ENCODE assay signal across 9 cellular contexts in the genomic region with DNA sequence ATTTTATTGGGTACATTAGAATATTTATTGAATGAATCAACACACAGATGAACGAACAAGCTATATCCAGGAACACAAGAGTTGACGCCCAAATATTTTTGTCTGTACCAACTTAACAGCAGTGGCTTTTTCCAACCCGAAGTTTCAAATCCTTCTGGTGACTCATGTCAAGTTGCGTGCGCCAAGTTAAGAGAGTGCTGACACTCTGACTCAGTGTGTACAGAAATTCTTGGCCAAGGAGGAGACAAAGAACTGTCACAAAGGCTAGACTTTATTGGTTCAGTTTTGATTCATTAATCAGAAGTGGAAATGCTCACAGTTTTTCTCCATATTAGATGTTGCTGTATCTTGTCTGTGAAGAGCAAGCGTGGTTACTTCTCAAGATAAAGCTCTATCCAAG. TPM values are rescaled to one million over a fixed set of nuclear protein-coding genes. Genes with fewer than 3 reads are reported as not detected.
DNase-seq lines count a peak whose midpoint lies in the region; ATAC-seq and TF ChIP-seq lines count a peak whose summit lies in the region.
"Had no signal": no experiment of that assay in that cellular context is flagged by ENCODE, and none has a peak within 500 bp of the region (broad histone marks: within the 10 kb centered on the region; RNA-seq: fewer than 3 reads in every experiment).

No MANE protein-coding gene starts in this region.

- intact Hi-C loops in naive thymus-derived CD4-positive, alpha-beta T cell (cut with micrococcal nuclease) = no loop called here

- H3K27me3 Mint-ChIP-seq in naive thymus-derived CD4-positive, alpha-beta T cell = peaks cover 7 to 21% (median 11%) of the 10 kb centered on the region in 5 donors

- H3K36me3 Mint-ChIP-seq in naive thymus-derived CD4-positive, alpha-beta T cell = no peaks in the 10 kb centered on the region

- peak overlapping the region; percentile 39 for H3K9ac ChIP-seq in GM23248
- H3K9ac ChIP-seq in SK-N-SH = no peak overlapping the region; the same call in 1 of the 2 replicates

- no peak overlapping the region for H3K4me3 Mint-ChIP-seq in naive thymus-derived CD4-positive, alpha-beta T cell
- H3K4me3 Mint-ChIP-seq: activated B cell treated with CpG ODN at 0.5 μM for 24 hours had no signal

- POLR2A ChIA-PET in SK-N-SH (lab: Yijun Ruan, JAX) = no interaction called here
- POLR2A ChIA-PET in naive thymus-derived CD4-positive, alpha-beta T cell (lab: Charles Lee) = no interaction called here

- H3K27ac ChIP-seq in GM23248 (peak overlapping the region; percentile 68), SK-N-SH (ENCODE audit: low read depth in 2 of 2, low read length in 1 of 2) (peak overlapping the region; percentile 71 to 73; a peak in 3 of 4 replicates)
- H3K27ac ChIP-seq in naive thymus-derived CD4-positive, alpha-beta T cell (ENCODE audit: low read depth, low read length) = no peak overlapping the region

- H3K4me2 ChIP-seq in GM23248 (ENCODE audit: unreplicated experiment) = peak overlapping the region; percentile 82
- peak overlapping the region; percentile 32; the same call in 1 of the 2 replicates for H3K4me2 ChIP-seq in SK-N-SH

- TF ChIP-seq CTCF in SK-N-SH (IDR thresholded peaks at IDR 0.05) (no peak), foreskin fibroblast (IDR thresholded peaks at IDR 0.05; ENCODE audit: low read depth, low read length) (no peak), GM20000 (IDR thresholded peaks at IDR 0.05; ENCODE audit: extremely low read depth, missing control alignments) (no peak)

- H3F3A ChIP-seq in GM23248 (ENCODE audit: insufficient read depth) (peaks cover 32% of the 10 kb centered on the region), SK-N-SH (replicated peaks; ENCODE audit: insufficient read depth) (peaks cover 12% of the 10 kb centered on the region)

- H3K27ac Mint-ChIP-seq in naive thymus-derived CD4-positive, alpha-beta T cell = no peak overlapping the region
- H3K27ac Mint-ChIP-seq: activated B cell treated with CpG ODN at 0.5 μM for 24 hours had no signal

- no peaks in the 10 kb centered on the region for H3K4me1 Mint-ChIP-seq in naive thymus-derived CD4-positive, alpha-beta T cell
- H3K4me1 Mint-ChIP-seq: activated B cell treated with CpG ODN at 0.5 μM for 24 hours had no signal

- H2AFZ ChIP-seq in GM23248 = no peak overlapping the region
- no peak overlapping the region for H2AFZ ChIP-seq in SK-N-SH (ENCODE audit: low read depth)

- CTCF ChIA-PET in SK-N-SH (lab: Yijun Ruan, JAX) = no interaction called here
- CTCF ChIA-PET in naive thymus-derived CD4-positive, alpha-beta T cell (lab: Charles Lee) = no interaction called here

- peaks cover 53% of the 10 kb centered on the region for H3K4me1 ChIP-seq in GM23248 (ENCODE audit: insufficient read depth)
- H3K4me1 ChIP-seq in SK-N-SH (ENCODE audit: control insufficient read depth in 1 of 2, insufficient read depth in 2 of 2, low read depth in 1 of 2, low read length in 1 of 2) = peaks cover 14 to 33% of the 10 kb centered on the region in 2 experiments
- no peaks in the 10 kb centered on the region for H3K4me1 ChIP-seq in naive thymus-derived CD4-positive, alpha-beta T cell (ENCODE audit: control insufficient read depth in 2 of 2, insufficient read depth in 2 of 2, low read length in 2 of 2)

- peak; percentile 18 to 86; a peak in 3 of 4 replicates for TF ChIP-seq EP300 in SK-N-SH (IDR thresholded peaks at IDR 0.05; ENCODE audit: borderline replicate concordance in 1 of 2, low read depth in 1 of 2, low read length in 1 of 2)

- no peaks in the 10 kb centered on the region for H3K9me3 Mint-ChIP-seq in naive thymus-derived CD4-positive, alpha-beta T cell
- H3K9me3 Mint-ChIP-seq: activated B cell treated with CpG ODN at 0.5 μM for 24 hours had no signal

- H3K79me2 ChIP-seq in GM23248 (ENCODE audit: insufficient read depth) (no peaks in the 10 kb centered on the region), SK-N-SH (ENCODE audit: insufficient read depth) (no peaks in the 10 kb centered on the region)

- H3K27me3 ChIP-seq in GM23248 (replicated peaks; ENCODE audit: insufficient read depth) (no peaks in the 10 kb centered on the region), SK-N-SH (ENCODE audit: insufficient read depth) (no peaks in the 10 kb centered on the region)
- no peaks in the 10 kb centered on the region for H3K27me3 ChIP-seq in naive thymus-derived CD4-positive, alpha-beta T cell (ENCODE audit: control insufficient read depth in 2 of 2, insufficient read depth in 2 of 2, low read length in 2 of 2)

- WGBS in GM23248 (ENCODE audit: low coverage in 1 of 2, low lambda C conversion rate in 2 of 2, missing lambda C conversion rate in 2 of 2), 2 experiments = 0 to 1% methylated on average over 6 of the region's 6 CpGs
- 9% methylated on average over 6 of the region's 6 CpGs for WGBS in SK-N-SH (ENCODE audit: low lambda C conversion rate)

- no peak for ATAC-seq in naive thymus-derived CD4-positive, alpha-beta T cell
- no peak for ATAC-seq in HG03521 (IDR thresholded peaks at IDR 0.05; ENCODE audit: unreplicated experiment)

- H3K36me3 ChIP-seq in GM23248 (ENCODE audit: low read depth) = no peaks in the 10 kb centered on the region
- H3K36me3 ChIP-seq in SK-N-SH (replicated peaks in 1 of 2; ENCODE audit: control insufficient read depth in 1 of 2, insufficient read depth in 2 of 2, low read length in 1 of 2) = no peaks in the 10 kb centered on the region
- no peaks in the 10 kb centered on the region for H3K36me3 ChIP-seq in naive thymus-derived CD4-positive, alpha-beta T cell (ENCODE audit: control insufficient read depth in 2 of 3, insufficient read depth in 3 of 3, low read length in 3 of 3)

- in situ Hi-C loops in GM23248 (cut with MboI) = no loop called here

- H3K4me3 ChIP-seq in GM23248 (peak overlapping the region; percentile 41; the same call in 1 of the 2 replicates), SK-N-SH (ENCODE audit: low read depth in 2 of 2, low read length in 1 of 2) (no peak overlapping the region), foreskin fibroblast (ENCODE audit: low read depth in 1 of 2, low read length in 2 of 2) (no peak overlapping the region), skeletal muscle cell (ENCODE audit: low read depth, low read length) (no peak overlapping the region)
- no peak overlapping the region for H3K4me3 ChIP-seq in naive thymus-derived CD4-positive, alpha-beta T cell (ENCODE audit: low read length)

- no peak for TF ChIP-seq RAD21 in SK-N-SH (IDR thresholded peaks at IDR 0.05; ENCODE audit: low read length)

- no peaks in the 10 kb centered on the region for H3K9me3 ChIP-seq in GM23248 (ENCODE audit: low read depth)
- H3K9me3 ChIP-seq in SK-N-SH = no peaks in the 10 kb centered on the region
- no peaks in the 10 kb centered on the region for H3K9me3 ChIP-seq in naive thymus-derived CD4-positive, alpha-beta T cell (ENCODE audit: control insufficient read depth in 2 of 3, low read length in 3 of 3)

- H3K9me2 ChIP-seq in GM23248 (ENCODE audit: insufficient read depth) (no peaks in the 10 kb centered on the region), SK-N-SH (no peaks in the 10 kb centered on the region)

- DNase-seq in GM23248 (peak; percentile 95), SK-N-SH (no peak), foreskin fibroblast (peak; percentile 91 to 93), skeletal muscle cell (ENCODE audit: low read depth) (peak; percentile 81), GM20000 (ENCODE audit: low spot score) (no peak), NCI-H146 (lab: John Stamatoyannopoulos, UW) (no peak)
- no peak for DNase-seq in naive thymus-derived CD4-positive, alpha-beta T cell
- DNase-seq: activated B cell treated with CpG ODN at 0.5 μM for 24 hours had no signal

- H4K20me1 ChIP-seq in GM23248 (ENCODE audit: insufficient read depth) = no peaks in the 10 kb centered on the region
- no peaks in the 10 kb centered on the region for H4K20me1 ChIP-seq in SK-N-SH (ENCODE audit: insufficient read depth)

TF ChIP-seq in SK-N-SH, 30 proteins besides CTCF, POLR2A, EP300 and RAD21 (continues in another document):
- TF ChIP-seq ZBTB33 (IDR thresholded peaks at IDR 0.05; ENCODE audit: borderline replicate concordance, low read depth) = peak; percentile 46; the same call in 1 of the 2 replicates
- TF ChIP-seq FOSL2 (IDR thresholded peaks at IDR 0.05; ENCODE audit: borderline replicate concordance, low read depth) = peak; percentile 94
- TF ChIP-seq, protein P1, sequence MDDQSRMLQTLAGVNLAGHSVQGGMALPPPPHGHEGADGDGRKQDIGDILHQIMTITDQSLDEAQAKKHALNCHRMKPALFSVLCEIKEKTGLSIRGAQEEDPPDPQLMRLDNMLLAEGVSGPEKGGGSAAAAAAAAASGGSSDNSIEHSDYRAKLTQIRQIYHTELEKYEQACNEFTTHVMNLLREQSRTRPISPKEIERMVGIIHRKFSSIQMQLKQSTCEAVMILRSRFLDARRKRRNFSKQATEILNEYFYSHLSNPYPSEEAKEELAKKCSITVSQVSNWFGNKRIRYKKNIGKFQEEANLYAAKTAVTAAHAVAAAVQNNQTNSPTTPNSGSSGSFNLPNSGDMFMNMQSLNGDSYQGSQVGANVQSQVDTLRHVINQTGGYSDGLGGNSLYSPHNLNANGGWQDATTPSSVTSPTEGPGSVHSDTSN (IDR thresholded peaks at IDR 0.05) = peak; percentile 96
- peak; percentile 55; the same call in 1 of the 2 replicates for TF ChIP-seq MAX (IDR thresholded peaks at IDR 0.05; ENCODE audit: low read depth)

RNA-seq across cellular contexts. Expression of gene TSC22D2, which starts 59.6 kb away (rescaled TPM):
- total RNA-seq in GM23248 (2014; rRNA removed; shearing (Covaris generic)) = 9.1 and 11.5 TPM in 2 replicates
- polyA plus RNA-seq in GM23248 (2016; fragmentation: Nextera tagmentation; extraction: Ambion mirVana) = 27.3 and 27.5 TPM in 2 replicates
- 4.4 and 4.8 TPM in 2 replicates for polyA plus RNA-seq in SK-N-SH (2012; rRNA removed)
- 7.3 and 7.9 TPM in 2 replicates for polyA plus RNA-seq in SK-N-SH (2012; cell fraction: cytosol; rRNA removed)
- 4.3 and 13.1 TPM in 2 replicates for polyA plus RNA-seq in SK-N-SH (2012; cell fraction: nucleus; rRNA removed)
- total RNA-seq in naive thymus-derived CD4-positive, alpha-beta T cell = 10 to 100 TPM; 17.9 to 42.1 (median 27.3) TPM
- polyA plus RNA-seq in naive thymus-derived CD4-positive, alpha-beta T cell = 10 to 100 TPM in 1 of 2 donors, 1 to 10 TPM in 1; 6.6 to 12.7 TPM

Comparison
In these comparisons a context has a peak if more than half of its experiments do, and no peak if none do; other contexts are left out.
1. DNase-seq: peak in GM23248 (single experiment), foreskin fibroblast (2 of 2) and skeletal muscle cell (single experiment); none in SK-N-SH (single experiment), naive thymus-derived CD4-positive, alpha-beta T cell (0 of 9), GM20000 (single experiment) and NCI-H146 (single experiment).